Comparison of ENCODE assay signal across 8 cellular contexts in genomic region chr15:68791431-68792283, GRCh38. TPM values are rescaled to one million over a fixed set of nuclear protein-coding genes. Genes with fewer than 3 reads are reported as not detected.
A peak's percentile ranks its signal among the peaks of the same experiment; 100 is the strongest.
DNase-seq lines count a peak whose midpoint lies in the region; ATAC-seq, FAIRE-seq and TF ChIP-seq lines count a peak whose summit lies in the region.

No MANE protein-coding gene starts in this region.

- peak overlapping the region; percentile 87 to 92 for H3K27ac ChIP-seq in breast epithelium

- intact Hi-C loops in breast epithelium (cut with DNase I; ENCODE audit: low total_unique reads), result no loop called here

- POLR2A ChIA-PET in T-cell (lab: Charles Lee), result no interaction called here

- no peak for TF ChIP-seq POLR2A in breast epithelium (IDR thresholded peaks at IDR 0.05)

- peaks cover 80 to 88% (median 85%) of the 10 kb centered on the region in 3 donors for H3K4me1 Mint-ChIP-seq in T-cell

- H3K4me3 ChIP-seq in breast epithelium, result no peak overlapping the region

- peak; percentile 25 for DNase-seq in GM18507 (ENCODE audit: extremely low spot score, insufficient read length, low read depth)
- DNase-seq in T-cell, result peak in 33 of 34 experiments; percentile 12 to 80 (median 58)
- no peak for DNase-seq in breast epithelium (ENCODE audit: low spot score in 2 of 2)
- DNase-seq in stimulated activated CD8-positive, alpha-beta memory T cell treated with anti-CD3 and anti-CD28 coated beads, Interleukin-4, amount 100 ng/mL, for 48 hours, result peak; percentile 69
- no peak for DNase-seq in KG1 (lab: John Stamatoyannopoulos, UW)
- no peak for DNase-seq in NAMALWA (ENCODE audit: low spot score)
- no peak for DNase-seq in NCI-H774 (lab: John Stamatoyannopoulos, UW)

- H3K27ac Mint-ChIP-seq in T-cell, result peak overlapping the region; percentile 80 to 86

- no peaks in the 10 kb centered on the region for H3K36me3 ChIP-seq in breast epithelium

- peak; percentile 58 for ATAC-seq in HG02798 (IDR thresholded peaks at IDR 0.05; ENCODE audit: poor library complexity, unreplicated experiment)
- peak; percentile 64 to 86 (median 66) for ATAC-seq in T-cell (replicated peaks in 1 of 4)

- TF ChIP-seq CTCF in breast epithelium (IDR thresholded peaks at IDR 0.05), result no peak

- peaks cover 31 to 64% of the 10 kb centered on the region in 2 donors for H3K4me1 ChIP-seq in breast epithelium

- no peaks in the 10 kb centered on the region for H3K9me3 ChIP-seq in breast epithelium

- FAIRE-seq in GM18507 (lab: Jason Lieb, UNC), result peak; percentile 90

- no peaks in the 10 kb centered on the region for H3K27me3 Mint-ChIP-seq in T-cell

- CTCF ChIA-PET in T-cell (lab: Charles Lee), result interaction anchor here in 1 of 2 donors (0.8 kb wide), 1 partner anchor 16 kb away, joined by 3 read pairs; no protein-coding TSS in a partner anchor

- H3K36me3 Mint-ChIP-seq in T-cell, result no peaks in the 10 kb centered on the region

- H3K9me3 Mint-ChIP-seq in T-cell, result no peaks in the 10 kb centered on the region

- no peaks in the 10 kb centered on the region for H3K27me3 ChIP-seq in breast epithelium

- H3K4me3 Mint-ChIP-seq in T-cell, result peak overlapping the region; percentile 1 to 75 (median 17)

RNA-seq across cellular contexts. Expression of gene ANP32A, which starts 29.0 kb away (rescaled TPM):
- total RNA-seq in T-cell (100 to 1,000 TPM in 4 of 5 donors, 10 to 100 TPM in 1; 93.2 to 123 (median 116) TPM), breast epithelium (10 to 100 TPM; 57.0 to 63.4 (median 62.8) TPM)

Comparison
In these comparisons a context has a peak if more than half of its experiments do, and no peak if none do; other contexts are left out.
1. DNase-seq: peak in GM18507 (single experiment), T-cell (33 of 34) and stimulated activated CD8-positive, alpha-beta memory T cell treated with anti-CD3 and anti-CD28 coated beads, Interleukin-4, amount 100 ng/mL, for 48 hours (single experiment); none in breast epithelium (0 of 2), KG1 (single experiment), NAMALWA (single experiment) and NCI-H774 (single experiment).